In genomic region chr11:8745431-8745986, GRCh38 we compare ENCODE assay signal across 2 cellular contexts.
TF ChIP-seq lines count a peak whose summit lies in the region.

No MANE protein-coding gene starts in this region.

TF ChIP-seq in HCT116, 20 proteins besides CTCF, POLR2A, EP300 and RAD21 (continued from another document):
- TF ChIP-seq SIN3A (IDR thresholded peaks at IDR 0.05; ENCODE audit: low read depth) = no peak
- TF ChIP-seq, protein P1, sequence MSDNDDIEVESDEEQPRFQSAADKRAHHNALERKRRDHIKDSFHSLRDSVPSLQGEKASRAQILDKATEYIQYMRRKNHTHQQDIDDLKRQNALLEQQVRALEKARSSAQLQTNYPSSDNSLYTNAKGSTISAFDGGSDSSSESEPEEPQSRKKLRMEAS (IDR thresholded peaks at IDR 0.05) = no peak
- TF ChIP-seq TCF7L2 (IDR thresholded peaks at IDR 0.05; ENCODE audit: borderline replicate concordance, extremely low read depth, insufficient read depth, insufficient read length) = no peak
- TF ChIP-seq YY1 (IDR thresholded peaks at IDR 0.05; ENCODE audit: extremely low read depth, insufficient replicate concordance, low read depth, low read length) = no peak
- TF ChIP-seq, protein P2, sequence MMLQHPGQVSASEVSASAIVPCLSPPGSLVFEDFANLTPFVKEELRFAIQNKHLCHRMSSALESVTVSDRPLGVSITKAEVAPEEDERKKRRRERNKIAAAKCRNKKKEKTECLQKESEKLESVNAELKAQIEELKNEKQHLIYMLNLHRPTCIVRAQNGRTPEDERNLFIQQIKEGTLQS (IDR thresholded peaks at IDR 0.05) = no peak
- no peak for TF ChIP-seq ZFX (IDR thresholded peaks at IDR 0.05)
- TF ChIP-seq ELF1 (IDR thresholded peaks at IDR 0.05; ENCODE audit: borderline replicate concordance, low read depth) = no peak
- no peak for TF ChIP-seq SP1 (IDR thresholded peaks at IDR 0.05; ENCODE audit: low read depth)
- TF ChIP-seq EGR1 (IDR thresholded peaks at IDR 0.05; ENCODE audit: low read depth) = no peak
- no peak for TF ChIP-seq SRF (IDR thresholded peaks at IDR 0.05; ENCODE audit: low read depth)
- no peak for TF ChIP-seq EZH2 (IDR thresholded peaks at IDR 0.05)
- TF ChIP-seq, protein P3, sequence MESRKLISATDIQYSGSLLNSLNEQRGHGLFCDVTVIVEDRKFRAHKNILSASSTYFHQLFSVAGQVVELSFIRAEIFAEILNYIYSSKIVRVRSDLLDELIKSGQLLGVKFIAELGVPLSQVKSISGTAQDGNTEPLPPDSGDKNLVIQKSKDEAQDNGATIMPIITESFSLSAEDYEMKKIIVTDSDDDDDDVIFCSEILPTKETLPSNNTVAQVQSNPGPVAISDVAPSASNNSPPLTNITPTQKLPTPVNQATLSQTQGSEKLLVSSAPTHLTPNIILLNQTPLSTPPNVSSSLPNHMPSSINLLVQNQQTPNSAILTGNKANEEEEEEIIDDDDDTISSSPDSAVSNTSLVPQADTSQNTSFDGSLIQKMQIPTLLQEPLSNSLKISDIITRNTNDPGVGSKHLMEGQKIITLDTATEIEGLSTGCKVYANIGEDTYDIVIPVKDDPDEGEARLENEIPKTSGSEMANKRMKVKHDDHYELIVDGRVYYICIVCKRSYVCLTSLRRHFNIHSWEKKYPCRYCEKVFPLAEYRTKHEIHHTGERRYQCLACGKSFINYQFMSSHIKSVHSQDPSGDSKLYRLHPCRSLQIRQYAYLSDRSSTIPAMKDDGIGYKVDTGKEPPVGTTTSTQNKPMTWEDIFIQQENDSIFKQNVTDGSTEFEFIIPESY (IDR thresholded peaks at IDR 0.05; ENCODE audit: extremely low read depth, insufficient replicate concordance, low read length) = no peak
- no peak for TF ChIP-seq CEBPB (IDR thresholded peaks at IDR 0.05; ENCODE audit: low read depth)
- TF ChIP-seq EZH2phosphoT487 (IDR thresholded peaks at IDR 0.05; ENCODE audit: borderline replicate concordance) = no peak

TF ChIP-seq in WTC11, 78 proteins besides CTCF, POLR2A, EP300 and RAD21 (continued from another document):
- TF ChIP-seq, protein P4, sequence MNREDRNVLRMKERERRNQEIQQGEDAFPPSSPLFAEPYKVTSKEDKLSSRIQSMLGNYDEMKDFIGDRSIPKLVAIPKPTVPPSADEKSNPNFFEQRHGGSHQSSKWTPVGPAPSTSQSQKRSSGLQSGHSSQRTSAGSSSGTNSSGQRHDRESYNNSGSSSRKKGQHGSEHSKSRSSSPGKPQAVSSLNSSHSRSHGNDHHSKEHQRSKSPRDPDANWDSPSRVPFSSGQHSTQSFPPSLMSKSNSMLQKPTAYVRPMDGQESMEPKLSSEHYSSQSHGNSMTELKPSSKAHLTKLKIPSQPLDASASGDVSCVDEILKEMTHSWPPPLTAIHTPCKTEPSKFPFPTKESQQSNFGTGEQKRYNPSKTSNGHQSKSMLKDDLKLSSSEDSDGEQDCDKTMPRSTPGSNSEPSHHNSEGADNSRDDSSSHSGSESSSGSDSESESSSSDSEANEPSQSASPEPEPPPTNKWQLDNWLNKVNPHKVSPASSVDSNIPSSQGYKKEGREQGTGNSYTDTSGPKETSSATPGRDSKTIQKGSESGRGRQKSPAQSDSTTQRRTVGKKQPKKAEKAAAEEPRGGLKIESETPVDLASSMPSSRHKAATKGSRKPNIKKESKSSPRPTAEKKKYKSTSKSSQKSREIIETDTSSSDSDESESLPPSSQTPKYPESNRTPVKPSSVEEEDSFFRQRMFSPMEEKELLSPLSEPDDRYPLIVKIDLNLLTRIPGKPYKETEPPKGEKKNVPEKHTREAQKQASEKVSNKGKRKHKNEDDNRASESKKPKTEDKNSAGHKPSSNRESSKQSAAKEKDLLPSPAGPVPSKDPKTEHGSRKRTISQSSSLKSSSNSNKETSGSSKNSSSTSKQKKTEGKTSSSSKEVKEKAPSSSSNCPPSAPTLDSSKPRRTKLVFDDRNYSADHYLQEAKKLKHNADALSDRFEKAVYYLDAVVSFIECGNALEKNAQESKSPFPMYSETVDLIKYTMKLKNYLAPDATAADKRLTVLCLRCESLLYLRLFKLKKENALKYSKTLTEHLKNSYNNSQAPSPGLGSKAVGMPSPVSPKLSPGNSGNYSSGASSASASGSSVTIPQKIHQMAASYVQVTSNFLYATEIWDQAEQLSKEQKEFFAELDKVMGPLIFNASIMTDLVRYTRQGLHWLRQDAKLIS (CRISPR knock-in tag; IDR thresholded peaks at IDR 0.05; ENCODE audit: borderline replicate concordance) = no peak
- TF ChIP-seq ESRRA (CRISPR knock-in tag; IDR thresholded peaks at IDR 0.05; ENCODE audit: borderline replicate concordance) = no peak
- no peak for TF ChIP-seq ATF1 (CRISPR knock-in tag; IDR thresholded peaks at IDR 0.05)
- TF ChIP-seq, protein P5, sequence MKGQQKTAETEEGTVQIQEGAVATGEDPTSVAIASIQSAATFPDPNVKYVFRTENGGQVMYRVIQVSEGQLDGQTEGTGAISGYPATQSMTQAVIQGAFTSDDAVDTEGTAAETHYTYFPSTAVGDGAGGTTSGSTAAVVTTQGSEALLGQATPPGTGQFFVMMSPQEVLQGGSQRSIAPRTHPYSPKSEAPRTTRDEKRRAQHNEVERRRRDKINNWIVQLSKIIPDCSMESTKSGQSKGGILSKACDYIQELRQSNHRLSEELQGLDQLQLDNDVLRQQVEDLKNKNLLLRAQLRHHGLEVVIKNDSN (CRISPR knock-in tag; IDR thresholded peaks at IDR 0.05) = no peak
- no peak for TF ChIP-seq ATF2 (CRISPR knock-in tag; IDR thresholded peaks at IDR 0.05; ENCODE audit: borderline replicate concordance, low read depth)
- TF ChIP-seq ZNF121 (CRISPR knock-in tag; IDR thresholded peaks at IDR 0.05) = no peak
- no peak for TF ChIP-seq ZBTB21 (CRISPR knock-in tag; IDR thresholded peaks at IDR 0.05; ENCODE audit: borderline replicate concordance)
- no peak for TF ChIP-seq E2F1 (CRISPR knock-in tag; IDR thresholded peaks at IDR 0.05)
- TF ChIP-seq MLX (CRISPR knock-in tag; IDR thresholded peaks at IDR 0.05) = no peak
- TF ChIP-seq, protein P6, sequence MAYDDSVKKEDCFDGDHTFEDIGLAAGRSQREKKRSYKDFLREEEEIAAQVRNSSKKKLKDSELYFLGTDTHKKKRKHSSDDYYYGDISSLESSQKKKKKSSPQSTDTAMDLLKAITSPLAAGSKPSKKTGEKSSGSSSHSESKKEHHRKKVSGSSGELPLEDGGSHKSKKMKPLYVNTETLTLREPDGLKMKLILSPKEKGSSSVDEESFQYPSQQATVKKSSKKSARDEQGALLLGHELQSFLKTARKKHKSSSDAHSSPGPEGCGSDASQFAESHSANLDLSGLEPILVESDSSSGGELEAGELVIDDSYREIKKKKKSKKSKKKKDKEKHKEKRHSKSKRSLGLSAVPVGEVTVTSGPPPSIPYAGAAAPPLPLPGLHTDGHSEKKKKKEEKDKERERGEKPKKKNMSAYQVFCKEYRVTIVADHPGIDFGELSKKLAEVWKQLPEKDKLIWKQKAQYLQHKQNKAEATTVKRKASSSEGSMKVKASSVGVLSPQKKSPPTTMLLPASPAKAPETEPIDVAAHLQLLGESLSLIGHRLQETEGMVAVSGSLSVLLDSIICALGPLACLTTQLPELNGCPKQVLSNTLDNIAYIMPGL (CRISPR knock-in tag; IDR thresholded peaks at IDR 0.05) = no peak
- TF ChIP-seq, protein P7, sequence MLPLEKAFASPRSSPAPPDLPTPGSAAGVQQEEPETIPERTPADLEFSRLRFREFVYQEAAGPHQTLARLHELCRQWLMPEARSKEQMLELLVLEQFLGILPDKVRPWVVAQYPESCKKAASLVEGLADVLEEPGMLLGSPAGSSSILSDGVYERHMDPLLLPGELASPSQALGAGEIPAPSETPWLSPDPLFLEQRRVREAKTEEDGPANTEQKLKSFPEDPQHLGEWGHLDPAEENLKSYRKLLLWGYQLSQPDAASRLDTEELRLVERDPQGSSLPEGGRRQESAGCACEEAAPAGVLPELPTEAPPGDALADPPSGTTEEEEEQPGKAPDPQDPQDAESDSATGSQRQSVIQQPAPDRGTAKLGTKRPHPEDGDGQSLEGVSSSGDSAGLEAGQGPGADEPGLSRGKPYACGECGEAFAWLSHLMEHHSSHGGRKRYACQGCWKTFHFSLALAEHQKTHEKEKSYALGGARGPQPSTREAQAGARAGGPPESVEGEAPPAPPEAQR (CRISPR knock-in tag; IDR thresholded peaks at IDR 0.05) = no peak
- TF ChIP-seq, protein P8, sequence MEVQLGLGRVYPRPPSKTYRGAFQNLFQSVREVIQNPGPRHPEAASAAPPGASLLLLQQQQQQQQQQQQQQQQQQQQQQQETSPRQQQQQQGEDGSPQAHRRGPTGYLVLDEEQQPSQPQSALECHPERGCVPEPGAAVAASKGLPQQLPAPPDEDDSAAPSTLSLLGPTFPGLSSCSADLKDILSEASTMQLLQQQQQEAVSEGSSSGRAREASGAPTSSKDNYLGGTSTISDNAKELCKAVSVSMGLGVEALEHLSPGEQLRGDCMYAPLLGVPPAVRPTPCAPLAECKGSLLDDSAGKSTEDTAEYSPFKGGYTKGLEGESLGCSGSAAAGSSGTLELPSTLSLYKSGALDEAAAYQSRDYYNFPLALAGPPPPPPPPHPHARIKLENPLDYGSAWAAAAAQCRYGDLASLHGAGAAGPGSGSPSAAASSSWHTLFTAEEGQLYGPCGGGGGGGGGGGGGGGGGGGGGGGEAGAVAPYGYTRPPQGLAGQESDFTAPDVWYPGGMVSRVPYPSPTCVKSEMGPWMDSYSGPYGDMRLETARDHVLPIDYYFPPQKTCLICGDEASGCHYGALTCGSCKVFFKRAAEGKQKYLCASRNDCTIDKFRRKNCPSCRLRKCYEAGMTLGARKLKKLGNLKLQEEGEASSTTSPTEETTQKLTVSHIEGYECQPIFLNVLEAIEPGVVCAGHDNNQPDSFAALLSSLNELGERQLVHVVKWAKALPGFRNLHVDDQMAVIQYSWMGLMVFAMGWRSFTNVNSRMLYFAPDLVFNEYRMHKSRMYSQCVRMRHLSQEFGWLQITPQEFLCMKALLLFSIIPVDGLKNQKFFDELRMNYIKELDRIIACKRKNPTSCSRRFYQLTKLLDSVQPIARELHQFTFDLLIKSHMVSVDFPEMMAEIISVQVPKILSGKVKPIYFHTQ (CRISPR knock-in tag; IDR thresholded peaks at IDR 0.05) = no peak
- TF ChIP-seq, protein P9, sequence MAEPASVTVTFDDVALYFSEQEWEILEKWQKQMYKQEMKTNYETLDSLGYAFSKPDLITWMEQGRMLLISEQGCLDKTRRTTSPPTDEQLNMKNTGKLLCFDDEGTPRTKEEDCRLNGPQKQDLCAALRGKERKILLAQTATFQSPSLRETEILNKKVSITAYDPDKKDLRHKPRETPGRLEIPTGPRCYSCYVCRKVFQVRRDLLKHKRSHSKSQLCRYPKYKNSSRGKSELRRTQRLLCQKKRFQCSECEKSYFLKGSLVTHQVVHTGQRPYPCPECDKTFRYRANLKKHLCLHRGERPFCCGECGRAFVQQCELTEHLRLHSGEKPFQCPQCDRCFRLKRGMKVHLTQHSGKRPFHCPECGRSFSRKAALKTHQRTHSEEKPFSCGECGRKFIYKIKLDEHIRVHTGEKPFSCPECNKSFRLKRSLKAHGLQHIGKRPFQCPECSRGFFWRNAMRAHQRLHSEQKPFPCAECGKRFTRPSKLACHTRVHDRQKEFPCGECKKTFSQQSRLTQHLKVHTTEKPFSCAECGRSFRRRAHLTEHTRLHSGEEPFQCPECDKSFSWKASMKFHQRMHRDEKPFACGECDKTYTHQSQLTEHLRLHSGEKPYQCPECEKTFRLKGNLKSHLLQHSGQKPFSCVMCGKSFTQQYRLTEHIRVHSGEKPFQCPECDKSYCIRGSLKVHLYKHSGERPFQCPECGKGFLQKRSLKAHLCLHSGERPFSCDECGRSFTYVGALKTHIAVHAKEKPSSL (CRISPR knock-in tag; conservative IDR thresholded peaks at IDR 0.05) = no peak
